ENCODE assay signal across 8 cellular contexts in the genomic region with DNA sequence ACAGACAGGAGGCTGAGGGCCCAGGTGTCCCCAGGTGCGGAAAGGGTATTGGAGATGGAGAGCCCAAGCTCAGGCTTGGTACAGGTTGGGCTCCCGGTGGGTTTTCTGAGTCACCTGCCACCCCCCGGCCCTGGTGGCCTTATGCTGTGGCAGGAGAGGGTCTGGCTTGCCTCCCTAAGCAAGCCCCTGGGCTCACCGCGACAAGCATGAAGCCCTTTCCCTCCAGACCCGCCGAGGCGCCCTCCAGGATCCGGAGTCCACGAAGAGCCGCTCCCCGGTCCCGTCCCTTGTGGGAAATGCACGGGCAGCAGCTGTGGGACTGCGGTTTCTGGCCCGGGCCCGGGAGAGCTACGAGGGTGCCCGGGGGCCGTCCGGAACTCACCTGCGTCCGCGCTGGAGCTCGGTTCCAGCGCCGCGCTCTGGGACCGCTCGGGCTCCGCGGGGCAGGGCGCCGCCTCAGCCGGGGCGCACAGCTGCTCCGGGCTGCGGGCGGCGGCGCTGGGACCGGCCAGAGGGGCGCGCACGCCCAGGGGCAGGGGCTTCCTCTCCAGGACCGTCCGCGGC. TPM values are rescaled to one million over a fixed set of nuclear protein-coding genes. Genes with fewer than 3 reads are reported as not detected.
A peak's percentile ranks its signal among the peaks of the same experiment; 100 is the strongest.
DNase-seq lines count a peak whose midpoint lies in the region; ATAC-seq and TF ChIP-seq lines count a peak whose summit lies in the region.

No MANE protein-coding gene starts in this region.

- H3K9ac ChIP-seq in endodermal cell (ENCODE audit: extremely low read depth, low read length, poor library complexity, severe bottlenecking) = no peak overlapping the region

- DNase-seq in activated T-cell treated with anti-CD3 and anti-CD28 coated beads, Interleukin-2, amount 50 U/mL, for 24 hours = no peak
- DNase-seq in activated T-cell treated with anti-CD3 and anti-CD28 coated beads for 4 hours = no peak
- no peak for DNase-seq in endodermal cell
- DNase-seq in cerebellar nuclear complex (lab: John Stamatoyannopoulos, UW) = no peak

- H3K36me3 ChIP-seq in KOPT-K1 (ENCODE audit: insufficient read depth, low read length) = no peaks in the 10 kb centered on the region; the same call in 1 of the 2 replicates
- H3K36me3 ChIP-seq in endodermal cell (ENCODE audit: control insufficient read depth, insufficient read depth, low read length) = no peaks in the 10 kb centered on the region

- no peak for TF ChIP-seq CTCF in endodermal cell (conservative IDR thresholded peaks at IDR 0.05)

- peaks cover 6% of the 10 kb centered on the region for H3K27me3 Mint-ChIP-seq in activated T-cell treated with anti-CD3 and anti-CD28 coated beads, Interleukin-2, amount 50 U/mL, for 24 hours
- H3K27me3 Mint-ChIP-seq in endodermal cell (ENCODE audit: insufficient read depth) = peaks cover 10% of the 10 kb centered on the region
- no peaks in the 10 kb centered on the region for H3K27me3 Mint-ChIP-seq in stimulated activated memory B cell treated with anti-CD40 and anti-IgM and Interleukin-4, amounts not matched to agents 10 μg/mL and 1 μg/mL and 100 μg/mL, for 72 hours

- no peaks in the 10 kb centered on the region for H3K27me3 ChIP-seq in endodermal cell (ENCODE audit: control insufficient read depth, insufficient read depth, low read length, poor library complexity, severe bottlenecking)

- H3K4me3 ChIP-seq in endodermal cell (ENCODE audit: low read length) = peak overlapping the region; percentile 76

- ATAC-seq in stimulated activated memory B cell treated with anti-CD40 and anti-IgM and Interleukin-4, amounts not matched to agents 10 μg/mL and 1 μg/mL and 100 μg/mL, for 72 hours = no peak
- no peak for ATAC-seq in HG02973 (IDR thresholded peaks at IDR 0.05; ENCODE audit: unreplicated experiment)
- ATAC-seq in GM21576 (IDR thresholded peaks at IDR 0.05; ENCODE audit: unreplicated experiment) = no peak

- H3K9me3 ChIP-seq in KOPT-K1 (ENCODE audit: insufficient read depth, low read length, poor library complexity, severe bottlenecking) = no peaks in the 10 kb centered on the region
- H3K9me3 ChIP-seq in endodermal cell (ENCODE audit: control insufficient read depth, low read length) = no peaks in the 10 kb centered on the region

- H3K27ac ChIP-seq in KOPT-K1 (ENCODE audit: low read depth, low read length, poor library complexity, severe bottlenecking) (peak overlapping the region; percentile 37), endodermal cell (ENCODE audit: low read depth, low read length) (no peak overlapping the region)

- H3K4me3 Mint-ChIP-seq in activated T-cell treated with anti-CD3 and anti-CD28 coated beads, Interleukin-2, amount 50 U/mL, for 24 hours = peak overlapping the region; percentile 66
- H3K4me3 Mint-ChIP-seq in endodermal cell = peak overlapping the region; percentile 54
- H3K4me3 Mint-ChIP-seq in stimulated activated memory B cell treated with anti-CD40 and anti-IgM and Interleukin-4, amounts not matched to agents 10 μg/mL and 1 μg/mL and 100 μg/mL, for 72 hours = peak overlapping the region; percentile 39

- H3K4me1 Mint-ChIP-seq in activated T-cell treated with anti-CD3 and anti-CD28 coated beads, Interleukin-2, amount 50 U/mL, for 24 hours (ENCODE audit: low read depth) = peaks cover 14% of the 10 kb centered on the region
- peaks cover 15% of the 10 kb centered on the region for H3K4me1 Mint-ChIP-seq in endodermal cell
- peaks cover 30% of the 10 kb centered on the region for H3K4me1 Mint-ChIP-seq in stimulated activated memory B cell treated with anti-CD40 and anti-IgM and Interleukin-4, amounts not matched to agents 10 μg/mL and 1 μg/mL and 100 μg/mL, for 72 hours

- H3K36me3 Mint-ChIP-seq in activated T-cell treated with anti-CD3 and anti-CD28 coated beads, Interleukin-2, amount 50 U/mL, for 24 hours (ENCODE audit: low read depth) = no peaks in the 10 kb centered on the region
- H3K36me3 Mint-ChIP-seq in endodermal cell (ENCODE audit: low read depth) = peaks cover 2% of the 10 kb centered on the region
- no peaks in the 10 kb centered on the region for H3K36me3 Mint-ChIP-seq in stimulated activated memory B cell treated with anti-CD40 and anti-IgM and Interleukin-4, amounts not matched to agents 10 μg/mL and 1 μg/mL and 100 μg/mL, for 72 hours

- no peaks in the 10 kb centered on the region for H3K9me3 Mint-ChIP-seq in activated T-cell treated with anti-CD3 and anti-CD28 coated beads, Interleukin-2, amount 50 U/mL, for 24 hours
- H3K9me3 Mint-ChIP-seq in endodermal cell = no peaks in the 10 kb centered on the region
- H3K9me3 Mint-ChIP-seq in stimulated activated memory B cell treated with anti-CD40 and anti-IgM and Interleukin-4, amounts not matched to agents 10 μg/mL and 1 μg/mL and 100 μg/mL, for 72 hours = no peaks in the 10 kb centered on the region

- H3K27ac Mint-ChIP-seq in activated T-cell treated with anti-CD3 and anti-CD28 coated beads, Interleukin-2, amount 50 U/mL, for 24 hours = no peak overlapping the region
- H3K27ac Mint-ChIP-seq in endodermal cell = no peak overlapping the region
- H3K27ac Mint-ChIP-seq in stimulated activated memory B cell treated with anti-CD40 and anti-IgM and Interleukin-4, amounts not matched to agents 10 μg/mL and 1 μg/mL and 100 μg/mL, for 72 hours = no peak overlapping the region

- peaks cover 3% of the 10 kb centered on the region for H3K4me1 ChIP-seq in endodermal cell (ENCODE audit: control insufficient read depth, insufficient read depth, low read length)

- WGBS in endodermal cell (ENCODE audit: insufficient coverage in 1 of 2, insufficient read length in 1 of 2), 2 experiments = 6% methylated on average over 11 to 48 of the region's 48 CpGs

RNA-seq across cellular contexts. Expression of a gene that starts 0.8 kb away (rescaled TPM):
- total RNA-seq in endodermal cell = 10 to 100 TPM; 20.8 to 24.9 TPM
- 26.0 TPM for polyA plus RNA-seq in endodermal cell (2013, experiment 1 of 2)
- 24.1 TPM for polyA plus RNA-seq in endodermal cell (2013, experiment 2 of 2)

RNA-seq across cellular contexts. Expression of a gene that starts 7.7 kb away (rescaled TPM):
- total RNA-seq in endodermal cell = 1 to 10 TPM; 2.6 to 4.5 TPM
- 3.2 TPM for polyA plus RNA-seq in endodermal cell (2013, experiment 1 of 2)
- polyA plus RNA-seq in endodermal cell (2013, experiment 2 of 2) = 2.1 TPM

RNA-seq across cellular contexts. Expression of a gene that starts 15.7 kb away (rescaled TPM):
- total RNA-seq in endodermal cell = 1 to 10 TPM; 1.2 to 2.4 TPM
- polyA plus RNA-seq in endodermal cell (2013, experiment 1 of 2) = 0.32 TPM
- polyA plus RNA-seq in endodermal cell (2013, experiment 2 of 2) = 0.41 TPM

RNA-seq across cellular contexts. Expression of a gene that starts 17.2 kb away (rescaled TPM):
- 10 to 100 TPM; 62.1 to 63.5 TPM for total RNA-seq in endodermal cell
- 44.7 TPM for polyA plus RNA-seq in endodermal cell (2013, experiment 1 of 2)
- 43.9 TPM for polyA plus RNA-seq in endodermal cell (2013, experiment 2 of 2)

RNA-seq across cellular contexts. Expression of a gene that starts 23.6 kb away (rescaled TPM):
- 10 to 100 TPM; 60.8 to 73.3 TPM for total RNA-seq in endodermal cell
- 62.0 TPM for polyA plus RNA-seq in endodermal cell (2013, experiment 1 of 2)
- polyA plus RNA-seq in endodermal cell (2013, experiment 2 of 2) = 49.7 TPM
